ENCODE assay signal across 8 cellular contexts in genomic region chr18:46333371-46334199, GRCh38.
DNase-seq lines count a peak whose midpoint lies in the region; ATAC-seq and TF ChIP-seq lines count a peak whose summit lies in the region.

No MANE protein-coding gene starts in this region.

- H3K36me3 Mint-ChIP-seq in naive thymus-derived CD8-positive, alpha-beta T cell, result no peaks in the 10 kb centered on the region

- peak overlapping the region in 9 of 10 donors; percentile 44 to 74 (median 65) for H3K4me3 Mint-ChIP-seq in naive thymus-derived CD8-positive, alpha-beta T cell

- DNase-seq in DMS 273 (lab: John Stamatoyannopoulos, UW; ENCODE audit: unreplicated experiment) (peak; percentile 92), LNCaP clone FGC (ENCODE audit: low read depth) (peak; percentile 54), GM19240 (ENCODE audit: insufficient read length, low spot score) (no peak)
- DNase-seq in naive thymus-derived CD8-positive, alpha-beta T cell, result no peak

- H3K27ac ChIP-seq in VCaP, result peak overlapping the region; percentile 75

- peaks cover 24 to 73% (median 43%) of the 10 kb centered on the region in 5 donors for H3K27me3 Mint-ChIP-seq in naive thymus-derived CD8-positive, alpha-beta T cell

- H3K9me3 Mint-ChIP-seq in naive thymus-derived CD8-positive, alpha-beta T cell, result no peaks in the 10 kb centered on the region

- ATAC-seq in esophagus mucosa (peak; percentile 61), GM21737 (IDR thresholded peaks at IDR 0.05; ENCODE audit: unreplicated experiment) (no peak), HG02588 (IDR thresholded peaks at IDR 0.05; ENCODE audit: unreplicated experiment) (no peak)
- ATAC-seq in naive thymus-derived CD8-positive, alpha-beta T cell, result peak in 1 of 2 donors; percentile 36

- peaks cover 9 to 45% (median 25%) of the 10 kb centered on the region in 4 donors for H3K4me1 Mint-ChIP-seq in naive thymus-derived CD8-positive, alpha-beta T cell

- peak overlapping the region; percentile 65 for H3K4me3 ChIP-seq in LNCaP clone FGC (ENCODE audit: low read depth, low read length)

- TF ChIP-seq CTCF in LNCaP clone FGC (IDR thresholded peaks at IDR 0.05; ENCODE audit: control insufficient read depth, extremely low read depth, insufficient read depth) (no peak), VCaP (conservative IDR thresholded peaks at IDR 0.05) (no peak)

- POLR2A ChIA-PET in naive thymus-derived CD8-positive, alpha-beta T cell (lab: Charles Lee), result no interaction called here

- no peak overlapping the region for H3K27ac Mint-ChIP-seq in naive thymus-derived CD8-positive, alpha-beta T cell

Comparison
In these comparisons a context has a peak if more than half of its experiments do, and no peak if none do; other contexts are left out.
1. DNase-seq: peak in DMS 273 (single experiment) and LNCaP clone FGC (single experiment); none in naive thymus-derived CD8-positive, alpha-beta T cell (0 of 10) and GM19240 (single experiment).